In genomic region chr16:506246-506546, GRCh38 we compare ENCODE assay signal across 2 cellular contexts.
A peak's percentile ranks its signal among the peaks of the same experiment; 100 is the strongest.
TF ChIP-seq lines count a peak whose summit lies in the region.

No MANE protein-coding gene starts in this region.

TF ChIP-seq in HEK293, 187 proteins besides CTCF, POLR2A, EP300 and RAD21:
- TF ChIP-seq BCL11A (tag by site-specific recombination; IDR thresholded peaks at IDR 0.05; ENCODE audit: low read depth) (no peak), ZFP69B (tag by site-specific recombination; IDR thresholded peaks at IDR 0.05) (no peak), SCRT2 (tag by site-specific recombination; IDR thresholded peaks at IDR 0.05) (peak; percentile 60), SCRT1 (tag by site-specific recombination; IDR thresholded peaks at IDR 0.05; ENCODE audit: borderline replicate concordance) (peak; percentile 64; the same call in 1 of the 2 replicates), ZBTB7A (tag by site-specific recombination; IDR thresholded peaks at IDR 0.05; ENCODE audit: low read depth) (no peak)

TF ChIP-seq in H1, 55 proteins besides CTCF, POLR2A, EP300 and RAD21:
- TF ChIP-seq YY1 (IDR thresholded peaks at IDR 0.05; ENCODE audit: low read depth, low read length) (no peak), USF2 (IDR thresholded peaks at IDR 0.05; ENCODE audit: low read length) (no peak), JUN (IDR thresholded peaks at IDR 0.05; ENCODE audit: low read depth, low read length) (no peak), SIN3A (conservative IDR thresholded peaks at IDR 0.05 in 1 of 2, IDR thresholded peaks at IDR 0.05 in 1 of 2; ENCODE audit: low read depth in 1 of 2, low read length in 2 of 2) (no peak), HDAC2 (IDR thresholded peaks at IDR 0.05; ENCODE audit: borderline replicate concordance in 1 of 2, low read depth in 2 of 2, low read length in 2 of 2) (no peak), CBX5 (IDR thresholded peaks at IDR 0.05; ENCODE audit: low read depth, low read length) (no peak), E2F6 (IDR thresholded peaks at IDR 0.05) (no peak), SUZ12 (IDR thresholded peaks at IDR 0.05; ENCODE audit: low read length) (no peak), SP2 (IDR thresholded peaks at IDR 0.05; ENCODE audit: low read length) (no peak), SIRT6 (IDR thresholded peaks at IDR 0.05; ENCODE audit: low read length) (no peak), POU5F1 (IDR thresholded peaks at IDR 0.05; ENCODE audit: low read depth, low read length) (no peak), BCL11A (IDR thresholded peaks at IDR 0.05; ENCODE audit: low read depth in 2 of 2, low read length in 2 of 2) (no peak), SRF (IDR thresholded peaks at IDR 0.05; ENCODE audit: low read depth, low read length) (no peak), TAF7 (optimal IDR thresholded peaks at IDR 0.05; ENCODE audit: borderline replicate concordance, low read depth, low read length) (no peak), JUND (IDR thresholded peaks at IDR 0.05; ENCODE audit: low read length) (no peak), GABPA (IDR thresholded peaks at IDR 0.05; ENCODE audit: borderline replicate concordance, insufficient read depth, low read length) (no peak), POLR2AphosphoS5 (IDR thresholded peaks at IDR 0.05; ENCODE audit: low read depth, low read length) (no peak)
TF ChIP-seq in H1: peak in this region for 0.
